In genomic region chr12:3083949-3084348, GRCh38 we compare ENCODE assay signal across 1 cellular context.
TF ChIP-seq lines count a peak whose summit lies in the region.

No MANE protein-coding gene starts in this region.

TF ChIP-seq in GM23338, 12 proteins besides CTCF, POLR2A, EP300 and RAD21:
- TF ChIP-seq ZNF462 (CRISPR knock-in tag; IDR thresholded peaks at IDR 0.05) (no peak), NANOG (IDR thresholded peaks at IDR 0.05; ENCODE audit: borderline replicate concordance) (no peak), JUNB (IDR thresholded peaks at IDR 0.05; ENCODE audit: unreplicated experiment) (no peak), ETS1 (IDR thresholded peaks at IDR 0.05) (no peak), EZH2phosphoT487 (IDR thresholded peaks at IDR 0.05; ENCODE audit: unreplicated experiment) (no peak), ZNF114 (CRISPR knock-in tag; IDR thresholded peaks at IDR 0.05) (no peak), POLR2AphosphoS5 (IDR thresholded peaks at IDR 0.05; ENCODE audit: low read depth) (no peak), STAT1 (IDR thresholded peaks at IDR 0.05; ENCODE audit: unreplicated experiment) (no peak), CREB1 (CRISPR knock-in tag; IDR thresholded peaks at IDR 0.05; ENCODE audit: low read depth) (no peak), ZNF331 (CRISPR knock-in tag; IDR thresholded peaks at IDR 0.05; ENCODE audit: low read depth) (no peak), EZH2 (IDR thresholded peaks at IDR 0.05; ENCODE audit: low read depth, unreplicated experiment) (no peak), REST (IDR thresholded peaks at IDR 0.05; ENCODE audit: unreplicated experiment) (no peak)
